Comparison of ENCODE assay signal across 20 cellular contexts in genomic region chr6:131955876-131956275, GRCh38. TPM values are rescaled to one million over a fixed set of nuclear protein-coding genes. Genes with fewer than 3 reads are reported as not detected.
"Had no signal": no experiment of that assay in that cellular context is flagged by ENCODE, and none has a peak within 500 bp of the region (broad histone marks: within the 10 kb centered on the region; RNA-seq: fewer than 3 reads in every experiment).

No MANE protein-coding gene starts in this region.

- H3K27me3 ChIP-seq: body of pancreas, colonic mucosa, testis had no signal

- H3K4me1 Mint-ChIP-seq: activated CD4-positive, alpha-beta T cell treated with anti-CD3 and anti-CD28 coated beads, Interleukin-2, amount 10 ng/mL, durations not matched to agents 24 days and 14 days had no signal

- H3K36me3 Mint-ChIP-seq: activated naive CD8-positive, alpha-beta T cell; immature natural killer cell had no signal

- H3K9me3 ChIP-seq: body of pancreas, colonic mucosa, testis had no signal

- ATAC-seq: body of pancreas; sciatic nerve; stimulated activated naive CD8-positive, alpha-beta T cell treated with anti-CD3 and anti-CD28 coated beads, Interleukin-15, amount 100 ng/mL, for 72 hours had no signal

- H3K4me3 ChIP-seq: body of pancreas, colonic mucosa, testis had no signal

- H3K9me3 Mint-ChIP-seq: activated CD4-positive, alpha-beta T cell treated with anti-CD3 and anti-CD28 coated beads, Interleukin-2, amount 10 ng/mL, durations not matched to agents 24 days and 14 days; immature natural killer cell; nephron progenitor cell; stimulated activated naive CD8-positive, alpha-beta T cell treated with anti-CD3 and anti-CD28 coated beads, Interleukin-15, amount 100 ng/mL, for 72 hours; T-helper 2 cell treated with Interferon-gamma antibody and Interleukin-4, amounts not matched to agents 5 μg/mL and 100 μg/mL, for 36 hours had no signal

- DNase-seq: activated CD4-positive, alpha-beta T cell treated with anti-CD3 and anti-CD28 coated beads, Interleukin-2, amount 10 ng/mL, durations not matched to agents 24 days and 14 days; activated CD4-positive, CD25-positive, alpha-beta regulatory T cell; activated CD8-positive, alpha-beta memory T cell treated with anti-CD3 and anti-CD28 coated beads for 24 hours; activated gamma-delta T cell treated with Interleukin-2 at 50 U/mL for 16 hours; amniotic stem cell; body of pancreas; caudate nucleus; colonic mucosa; foreskin fibroblast; glutamatergic neuron; hypothalamus; immature natural killer cell; nephron progenitor cell; occipital lobe; stimulated activated CD4-positive, alpha-beta T cell treated with anti-CD3 and anti-CD28 coated beads, Interleukin-1b, Interleukin-23, amount 100 ng/mL, for 48 hours; stimulated activated naive CD8-positive, alpha-beta T cell treated with anti-CD3 and anti-CD28 coated beads, Interleukin-15, amount 100 ng/mL, for 72 hours; testis had no signal

- H3K4me3 Mint-ChIP-seq: activated CD4-positive, alpha-beta T cell treated with anti-CD3 and anti-CD28 coated beads, Interleukin-2, amount 10 ng/mL, durations not matched to agents 24 days and 14 days; activated naive CD8-positive, alpha-beta T cell; immature natural killer cell; nephron progenitor cell; stimulated activated naive CD8-positive, alpha-beta T cell treated with anti-CD3 and anti-CD28 coated beads, Interleukin-15, amount 100 ng/mL, for 72 hours; T-helper 2 cell treated with Interferon-gamma antibody and Interleukin-4, amounts not matched to agents 5 μg/mL and 100 μg/mL, for 36 hours had no signal

- H3K4me1 ChIP-seq: testis had no signal

- H3K27ac Mint-ChIP-seq: activated CD4-positive, alpha-beta T cell treated with anti-CD3 and anti-CD28 coated beads, Interleukin-2, amount 10 ng/mL, durations not matched to agents 24 days and 14 days; activated naive CD8-positive, alpha-beta T cell; immature natural killer cell; nephron progenitor cell; stimulated activated naive CD8-positive, alpha-beta T cell treated with anti-CD3 and anti-CD28 coated beads, Interleukin-15, amount 100 ng/mL, for 72 hours; T-helper 2 cell treated with Interferon-gamma antibody and Interleukin-4, amounts not matched to agents 5 μg/mL and 100 μg/mL, for 36 hours had no signal

- H3K36me3 ChIP-seq: colonic mucosa had no signal

RNA-seq across cellular contexts. Expression of gene CCN2, which starts 4.7 kb away (rescaled TPM):
- total RNA-seq: activated CD4-positive, alpha-beta T cell treated with anti-CD3 and anti-CD28 coated beads, Interleukin-2, amount 10 ng/mL, durations not matched to agents 24 days and 14 days had no signal
- polyA plus RNA-seq: immature natural killer cell had no signal
